8 cellular contexts compared by ENCODE assay signal in the genomic region with DNA sequence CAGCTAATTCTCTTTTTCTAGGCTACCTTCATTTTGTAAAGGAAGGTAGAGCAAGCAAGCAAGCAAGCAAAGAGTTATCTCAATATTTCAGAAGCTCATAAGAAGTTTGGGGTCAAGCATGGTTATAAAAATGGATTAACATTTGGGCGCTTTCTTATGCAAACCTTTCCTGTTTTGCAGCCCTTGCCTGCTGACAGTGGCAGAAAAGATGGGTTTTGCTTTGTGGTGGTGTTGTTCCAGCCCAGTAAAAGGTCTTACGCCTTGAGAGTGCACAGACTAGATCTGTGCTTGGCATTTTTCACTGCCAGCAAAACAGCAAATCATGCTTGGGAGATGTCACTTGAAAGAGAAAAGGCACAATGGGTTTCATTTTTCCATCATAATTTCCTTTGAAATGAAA.
"Had no signal": no experiment of that assay in that cellular context is flagged by ENCODE, and none has a peak within 500 bp of the region (broad histone marks: within the 10 kb centered on the region; RNA-seq: fewer than 3 reads in every experiment).

No MANE protein-coding gene starts in this region.

- H3K4me3 ChIP-seq: GM23248 had no signal

- H3K9ac ChIP-seq: GM23248, KMS-11 had no signal

- H3K27me3 Mint-ChIP-seq: IgD-negative memory B cell had no signal

- ATAC-seq: HepG2 had no signal

- H3K27ac Mint-ChIP-seq: IgD-negative memory B cell had no signal

- FAIRE-seq: HepG2 had no signal

- H3K4me2 ChIP-seq: KMS-11 had no signal

- H3K4me3 Mint-ChIP-seq: IgD-negative memory B cell had no signal

- H3K4me1 Mint-ChIP-seq: IgD-negative memory B cell had no signal

- H3K27ac ChIP-seq: GM23248, HL-60, KMS-11 had no signal

- DNase-seq: GM23248, H7, HCEC 1CT, KBM-7 had no signal

- H2AFZ ChIP-seq: GM23248 had no signal
